ENCODE assay signal across 8 cellular contexts in the genomic region with DNA sequence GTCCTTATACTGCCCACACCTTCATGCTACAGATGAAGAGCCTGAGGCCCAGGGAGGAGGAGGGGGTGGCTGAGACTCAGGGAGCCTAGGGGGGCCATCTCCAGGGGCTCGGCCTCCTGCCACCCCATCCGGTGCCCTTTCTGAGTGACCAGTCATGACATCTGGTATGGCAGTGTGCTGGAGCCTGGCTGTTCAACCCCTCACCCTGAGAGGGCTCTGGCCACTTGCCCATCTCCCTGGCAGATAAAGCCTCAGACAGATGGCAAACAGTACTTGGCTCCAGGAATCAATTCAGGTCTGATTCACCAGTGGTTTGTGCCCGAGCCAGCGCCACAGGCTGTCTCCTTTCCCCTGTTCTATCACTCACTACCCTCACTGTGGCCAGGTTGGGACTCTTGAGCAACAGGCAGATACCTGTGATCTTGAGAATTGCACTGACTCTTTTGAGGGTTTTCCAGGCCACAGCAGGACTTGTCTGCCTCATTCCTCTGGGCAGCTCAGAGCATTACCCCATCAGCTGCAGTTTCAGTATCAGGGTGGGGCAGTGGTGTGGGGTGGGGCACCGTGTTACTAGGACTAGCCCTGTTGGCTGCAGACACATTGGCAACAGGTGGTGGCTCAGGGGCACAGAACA. TPM values are rescaled to one million over a fixed set of nuclear protein-coding genes. Genes with fewer than 3 reads are reported as not detected.
DNase-seq lines count a peak whose midpoint lies in the region; ATAC-seq, FAIRE-seq and TF ChIP-seq lines count a peak whose summit lies in the region.

No MANE protein-coding gene starts in this region.

- no TSS peak for BruUV-seq in GM12878 (replicated peaks; lab: Mats Ljungman, UMichigan)

- no peaks in the 10 kb centered on the region for H3K79me2 ChIP-seq in GM12878 (ENCODE audit: control insufficient read depth, insufficient read depth, low read length)

- H2BK120ac ChIP-seq in mesenchymal stem cell (ENCODE audit: low read depth, low read length) = no peak overlapping the region

- H3K4ac ChIP-seq in mesenchymal stem cell (ENCODE audit: low read depth in 1 of 2, low read length in 2 of 2) = no peak overlapping the region

- H2BK5ac ChIP-seq in mesenchymal stem cell (ENCODE audit: low read depth, low read length, poor library complexity, severe bottlenecking) = no peak overlapping the region

- peaks cover 11% of the 10 kb centered on the region for H3K4me1 Mint-ChIP-seq in T-helper 17 cell

- H3K27ac Mint-ChIP-seq in T-helper 17 cell = no peak overlapping the region

- H3K9ac ChIP-seq in GM12878 (ENCODE audit: control insufficient read depth, insufficient read depth, low read length) (no peak overlapping the region), mesenchymal stem cell (ENCODE audit: low read length) (no peak overlapping the region)

- H2BK12ac ChIP-seq in mesenchymal stem cell (ENCODE audit: low read length in 2 of 2) = peak overlapping the region in 1 of 2 experiments; percentile 54

- TF ChIP-seq EP300 in GM12878 (IDR thresholded peaks at IDR 0.05; ENCODE audit: borderline replicate concordance in 1 of 2, control insufficient read depth in 1 of 2, low read depth in 2 of 2, low read length in 2 of 2) = no peak

- peaks cover 4% of the 10 kb centered on the region for H3K36me3 Mint-ChIP-seq in T-helper 17 cell (ENCODE audit: low read depth)

- H3K4me3 ChIP-seq in GM12878 = no peak overlapping the region
- H3K4me3 ChIP-seq in mesenchymal stem cell (ENCODE audit: insufficient read depth in 1 of 2, low read depth in 1 of 2, low read length in 2 of 2) = no peak overlapping the region

- H3K9me3 ChIP-seq in GM12878 (replicated peaks; ENCODE audit: control insufficient read depth, insufficient read depth, low read length) = no peaks in the 10 kb centered on the region
- H3K9me3 ChIP-seq in mesenchymal stem cell (ENCODE audit: control insufficient read depth, low read length) = no peaks in the 10 kb centered on the region
- H3K9me3 ChIP-seq in T-helper 17 cell (ENCODE audit: control insufficient read depth, low read length, poor library complexity, severe bottlenecking) = no peaks in the 10 kb centered on the region

- no peak overlapping the region for H3K18ac ChIP-seq in mesenchymal stem cell (ENCODE audit: low read depth in 1 of 2, low read length in 2 of 2)

- H3K27me3 ChIP-seq in GM12878 (replicated peaks in 1 of 2; ENCODE audit: control insufficient read depth in 2 of 2, insufficient read depth in 2 of 2, low read length in 1 of 2) (no peaks in the 10 kb centered on the region), mesenchymal stem cell (ENCODE audit: control insufficient read depth in 1 of 2, insufficient read depth in 1 of 2, low read length in 2 of 2) (no peaks in the 10 kb centered on the region)

- CTCF ChIA-PET in GM12878 (lab: Yijun Ruan, JAX) = interaction anchor here (0.6 to 3.2 kb wide), 13 partner anchors 7 to 166 kb away, joined by 3 to 121 read pairs (median 27); a partner anchor contains a TSS

- no peaks in the 10 kb centered on the region for H3K27me3 Mint-ChIP-seq in T-helper 17 cell

- DNase-seq in DMS 273 treated with DMSO at 0.1 percent for 48 hours (lab: John Stamatoyannopoulos, UW) (peak; percentile 92), NCI-H1105 treated with DMSO at 0.1 percent for 48 hours (lab: John Stamatoyannopoulos, UW) (peak; percentile 91), GM12878 (ENCODE audit: low read depth, low spot score) (no peak), mesenchymal stem cell (no peak), GM13977 (ENCODE audit: low spot score) (no peak), T-helper 17 cell (no peak)

- H2AFZ ChIP-seq in GM12878 (ENCODE audit: control insufficient read depth, low read depth, low read length) (no peak overlapping the region), mesenchymal stem cell (ENCODE audit: low read depth, low read length) (peak overlapping the region; percentile 44)

- H3K36me3 ChIP-seq in GM12878 (ENCODE audit: control insufficient read depth in 2 of 2, insufficient read depth in 2 of 2, low read length in 1 of 2) (peaks cover 0 to 7% of the 10 kb centered on the region in 2 experiments; a peak in 2 of 4 replicates), mesenchymal stem cell (ENCODE audit: control insufficient read depth in 1 of 2, insufficient read depth in 2 of 2, low read depth in 1 of 2, low read length in 2 of 2) (peaks cover 12 to 14% of the 10 kb centered on the region in 2 experiments)

- no peak overlapping the region for H2BK15ac ChIP-seq in mesenchymal stem cell (ENCODE audit: low read depth, poor library complexity, severe bottlenecking)

- no peaks in the 10 kb centered on the region for H4K20me1 ChIP-seq in GM12878 (ENCODE audit: control insufficient read depth, insufficient read depth)

- no peak overlapping the region for H3K27ac ChIP-seq in GM12878 (ENCODE audit: control insufficient read depth, insufficient read depth)
- H3K27ac ChIP-seq in mesenchymal stem cell (ENCODE audit: low read length, poor library complexity, severe bottlenecking) = no peak overlapping the region

- no peak overlapping the region for H3K23ac ChIP-seq in mesenchymal stem cell (ENCODE audit: low read length in 2 of 2)

- peak overlapping the region in 1 of 2 experiments; percentile 57 for H3K14ac ChIP-seq in mesenchymal stem cell (ENCODE audit: low read length in 2 of 2)

- H2AK5ac ChIP-seq in mesenchymal stem cell (ENCODE audit: low read length, severe bottlenecking) = no peak overlapping the region

- RAD21 ChIA-PET in GM12878 (lab: Charles Lee; ENCODE audit: unreplicated experiment) = interaction anchor here (1.3 to 3.6 kb wide), 2 partner anchors 76 to 140 kb away, joined by 3 to 95 read pairs; no protein-coding TSS in a partner anchor

- no peak for FAIRE-seq in GM12878 (lab: Jason Lieb, UNC)

- no peak overlapping the region for H4K8ac ChIP-seq in mesenchymal stem cell (ENCODE audit: low read length)

- intact Hi-C loops in GM12878 (cut with micrococcal nuclease; ENCODE audit: unreplicated experiment) = no loop called here

- TF ChIP-seq CTCF in GM12878 (IDR thresholded peaks at IDR 0.05 in 2 of 3, conservative IDR thresholded peaks at IDR 0.05 in 1 of 3; ENCODE audit: control insufficient read depth in 2 of 3, extremely low read depth in 1 of 3, insufficient read depth in 1 of 3, low read depth in 3 of 3, low read length in 3 of 3) (no peak), GM13977 (IDR thresholded peaks at IDR 0.05; ENCODE audit: extremely low read depth, insufficient read depth, missing control alignments) (no peak)

- POLR2A ChIA-PET in GM12878 (lab: Charles Lee) = interaction anchor here (0.5 kb wide), 1 partner anchor 181 kb away, joined by 6 read pairs; no protein-coding TSS in a partner anchor

- TF ChIP-seq RAD21 in GM12878 (IDR thresholded peaks at IDR 0.05; ENCODE audit: insufficient read depth, low read depth, low read length) = no peak

- H4K91ac ChIP-seq in mesenchymal stem cell (ENCODE audit: low read length) = no peak overlapping the region

- in situ Hi-C loops in GM12878 (cut with MboI) (no loop called here), GM13977 (cut with MboI; ENCODE audit: low pct_unique_long_range_greater_than_20kb, low sequenced_read_pairs, unreplicated experiment) (loop anchor here (10.0 kb wide), 1 partner anchor 138 kb away; no protein-coding TSS in a partner anchor)

- WGBS in GM12878 (ENCODE audit: insufficient coverage, insufficient replicate concordance, low lambda C conversion rate, missing lambda C conversion rate) = 80% methylated on average over 5 of the region's 5 CpGs
- WGBS in mesenchymal stem cell = 87% methylated on average over 5 of the region's 5 CpGs

- SMC1A ChIA-PET in GM12878 (lab: Charles Lee; ENCODE audit: uncharacterized antibody, unreplicated experiment) = interaction anchor here (1.0 to 4.0 kb wide), 7 partner anchors 10 to 152 kb away, joined by 3 to 111 read pairs (median 4); a partner anchor contains a TSS

- no peak overlapping the region for H3K4me3 Mint-ChIP-seq in T-helper 17 cell

- peak; percentile 62 for ATAC-seq in GM12878
- no peak for ATAC-seq in HG02885 (IDR thresholded peaks at IDR 0.05; ENCODE audit: poor library complexity, unreplicated experiment)
- no peak for ATAC-seq in HG03159 (IDR thresholded peaks at IDR 0.05; ENCODE audit: unreplicated experiment)
- no peak for ATAC-seq in T-helper 17 cell

- TF ChIP-seq POLR2A in GM12878 (IDR thresholded peaks at IDR 0.05; ENCODE audit: low read depth, low read length) = no peak

- H3K4me2 ChIP-seq in GM12878 (ENCODE audit: control insufficient read depth, insufficient read depth) (no peak overlapping the region), mesenchymal stem cell (ENCODE audit: low read length, poor library complexity, severe bottlenecking) (no peak overlapping the region)

- no peaks in the 10 kb centered on the region for H3K79me1 ChIP-seq in mesenchymal stem cell (replicated peaks; ENCODE audit: low read length, poor library complexity, severe bottlenecking)

- H3K4me1 ChIP-seq in GM12878 (ENCODE audit: control insufficient read depth, insufficient read depth, low read length) (peaks cover 6% of the 10 kb centered on the region), mesenchymal stem cell (ENCODE audit: control insufficient read depth, insufficient read depth, low read depth, low read length) (peaks cover 5% of the 10 kb centered on the region)

TF ChIP-seq in GM12878, 131 proteins besides CTCF, POLR2A, EP300 and RAD21 (continues in another document):
- TF ChIP-seq RBBP5 (conservative IDR thresholded peaks at IDR 0.05) (no peak), RCOR1 (conservative IDR thresholded peaks at IDR 0.05; ENCODE audit: low read depth, low read length) (no peak)

RNA-seq across cellular contexts. Expression of a gene that starts 22.8 kb away (rescaled TPM):
- 206 and 241 TPM in 2 replicates for total RNA-seq in GM12878 (2013; cell fraction: nucleolus; rRNA removed)
- total RNA-seq in GM12878 (2014; rRNA removed) = 195 and 229 TPM in 2 replicates
- total RNA-seq in GM12878 (2014; rRNA removed; fragmentation: Illumina TruSeq; extraction: Trizol) = 240 and 256 TPM in 2 replicates
- 456 and 467 TPM in 2 replicates for total RNA-seq in GM12878 (2021)
- polyA plus RNA-seq in GM12878 (2011; ENCODE audit: low read depth) = 111 TPM
- polyA plus RNA-seq in GM12878 (2011; rRNA removed) = 499 and 606 TPM in 2 replicates
- 365 and 371 TPM in 2 replicates for polyA plus RNA-seq in GM12878 (2011; cell fraction: cytosol; rRNA removed)
- polyA plus RNA-seq in GM12878 (2011; cell fraction: nucleus; rRNA removed) = 363 and 479 TPM in 2 replicates
- 225 and 308 TPM in 2 replicates for polyA plus RNA-seq in GM12878 (2012)
- 314 and 338 TPM in 2 replicates for polyA plus RNA-seq in GM12878 (2014; fragmentation: Illumina TruSeq; extraction: Trizol)
- polyA plus RNA-seq in GM12878 (2014; fragmentation: Nextera tagmentation; extraction: Ambion mirVana) = 1,000 to 10,000 TPM in 1 of 2 experiments, 100 to 1,000 TPM in 1; 971 to 1,377 TPM
- polyA plus RNA-seq in GM12878 (2014; rRNA removed) = 482 and 486 TPM in 2 replicates
- polyA plus RNA-seq in GM12878 (2016; fragmentation: Nextera tagmentation; extraction: Ambion mirVana) = 100 to 1,000 TPM; 569 to 577 TPM
- polyA minus RNA-seq in GM12878 (2011; rRNA and poly(A)+ RNA removed) = 211 and 244 TPM in 2 replicates
- polyA minus RNA-seq in GM12878 (2011; cell fraction: cytosol; rRNA and poly(A)+ RNA removed) = 69.4 and 86.1 TPM in 2 replicates
- polyA minus RNA-seq in GM12878 (2011; cell fraction: nucleus; rRNA and poly(A)+ RNA removed) = 133 and 210 TPM in 2 replicates
- polyA plus RNA-seq in mesenchymal stem cell (2013, experiment 1 of 2) = 146 TPM
- polyA plus RNA-seq in mesenchymal stem cell (2013, experiment 2 of 2) = 152 TPM
- total RNA-seq in T-helper 17 cell = 100 to 1,000 TPM; 638 to 646 TPM

Comparison
In these comparisons a context has a peak if more than half of its experiments do, and no peak if none do; other contexts are left out.
1. DNase-seq: peak in DMS 273 treated with DMSO at 0.1 percent for 48 hours (single experiment) and NCI-H1105 treated with DMSO at 0.1 percent for 48 hours (single experiment); none in GM12878 (single experiment), mesenchymal stem cell (single experiment), GM13977 (single experiment) and T-helper 17 cell (0 of 3).